In genomic region chr3:47113669-47114365, GRCh38 we compare ENCODE assay signal across 12 cellular contexts. TPM values are rescaled to one million over a fixed set of nuclear protein-coding genes. Genes with fewer than 3 reads are reported as not detected.
DNase-seq lines count a peak whose midpoint lies in the region; ATAC-seq, FAIRE-seq and TF ChIP-seq lines count a peak whose summit lies in the region.
"Had no signal": no experiment of that assay in that cellular context is flagged by ENCODE, and none has a peak within 500 bp of the region (broad histone marks: within the 10 kb centered on the region; RNA-seq: fewer than 3 reads in every experiment).

No MANE protein-coding gene starts in this region.

- peak overlapping the region; percentile 36 for H3K27ac Mint-ChIP-seq in activated B cell treated with CpG ODN at 0.5 μM for 24 hours

- peak; percentile 82 for FAIRE-seq in keratinocyte (lab: Jason Lieb, UNC)

- H3K9ac ChIP-seq in Karpas-422 (ENCODE audit: low read length) (no peak overlapping the region), keratinocyte (ENCODE audit: control insufficient read depth, extremely low read depth, insufficient read depth, low read length) (peak overlapping the region; percentile 70)

- no peaks in the 10 kb centered on the region for H3K9me2 ChIP-seq in Karpas-422 (replicated peaks; ENCODE audit: insufficient read depth, low read length)

- H3K27me3 Mint-ChIP-seq in activated B cell treated with CpG ODN at 0.5 μM for 24 hours, result no peaks in the 10 kb centered on the region
- H3K27me3 Mint-ChIP-seq: T-helper 17 cell had no signal

- H3K27ac ChIP-seq in Karpas-422 (ENCODE audit: low read length) (peak overlapping the region; percentile 34), keratinocyte (ENCODE audit: control insufficient read depth, insufficient read depth, low read length) (peak overlapping the region; percentile 90)

- H3K36me3 ChIP-seq in Karpas-422 (ENCODE audit: insufficient read depth, low read length) (peaks cover 45% of the 10 kb centered on the region), keratinocyte (ENCODE audit: control insufficient read depth in 2 of 2, extremely low read depth in 1 of 2, insufficient read depth in 2 of 2, low read length in 2 of 2) (peaks cover 6 to 8% of the 10 kb centered on the region in 2 experiments)

- no peaks in the 10 kb centered on the region for H3K9me1 ChIP-seq in keratinocyte (ENCODE audit: control insufficient read depth, extremely low read depth, insufficient read depth, low read length)

- peak overlapping the region; percentile 21 for H3K4me3 Mint-ChIP-seq in activated B cell treated with CpG ODN at 0.5 μM for 24 hours
- H3K4me3 Mint-ChIP-seq: activated T-cell treated with anti-CD3 and anti-CD28 coated beads, Interleukin-2, amount 50 U/mL, for 4 hours; T-helper 17 cell had no signal

- TF ChIP-seq CTCF in activated B cell treated with CpG ODN at 0.5 μM for 24 hours (IDR thresholded peaks at IDR 0.05) (no peak), keratinocyte (optimal IDR thresholded peaks at IDR 0.05 in 1 of 3, IDR thresholded peaks at IDR 0.05 in 1 of 3, conservative IDR thresholded peaks at IDR 0.05 in 1 of 3; ENCODE audit: extremely low read depth in 1 of 3, insufficient read depth in 2 of 3, low read length in 3 of 3) (no peak)

- peak; percentile 96 for DNase-seq in ELR (ENCODE audit: low read depth)
- DNase-seq in Karpas-422, result peak; percentile 64
- DNase-seq in activated B cell treated with CpG ODN at 0.5 μM for 24 hours, result no peak
- peak; percentile 78 for DNase-seq in keratinocyte (ENCODE audit: low read depth, low spot score)
- DNase-seq in NCI-H2196 (lab: John Stamatoyannopoulos, UW; ENCODE audit: unreplicated experiment), result no peak
- DNase-seq in ACHN, result no peak
- no peak for DNase-seq in inferior parietal cortex (ENCODE audit: extremely low spot score)
- DNase-seq in NCI-H2081 (lab: John Stamatoyannopoulos, UW), result no peak
- DNase-seq: activated T-cell treated with anti-CD3 and anti-CD28 coated beads, Interleukin-2, amount 50 U/mL, for 4 hours; DMS153; NCI-H1930; T-helper 17 cell had no signal

- H3K27me3 ChIP-seq in Karpas-422 (ENCODE audit: low read length), result no peaks in the 10 kb centered on the region
- H3K27me3 ChIP-seq in keratinocyte (ENCODE audit: control insufficient read depth, extremely low read depth, insufficient read depth, low read length), result no peaks in the 10 kb centered on the region

- H2AFZ ChIP-seq in Karpas-422 (ENCODE audit: low read length) (no peak overlapping the region), keratinocyte (ENCODE audit: control insufficient read depth, low read length) (no peak overlapping the region)

- H3K4me3 ChIP-seq in Karpas-422 (ENCODE audit: low read length) (no peak overlapping the region), keratinocyte (ENCODE audit: control insufficient read depth in 2 of 3, extremely low read depth in 1 of 3, insufficient read depth in 2 of 3, low read depth in 1 of 3, low read length in 3 of 3) (peak overlapping the region in 2 of 3 experiments; percentile 40 to 59)

- H3K9me3 ChIP-seq in Karpas-422 (ENCODE audit: low read length) (no peaks in the 10 kb centered on the region), keratinocyte (ENCODE audit: control insufficient read depth, low read depth, low read length) (no peaks in the 10 kb centered on the region)

- CTCF ChIA-PET in activated B cell treated with CpG ODN at 0.5 μM for 24 hours (lab: Charles Lee), result no interaction called here

- peaks cover 26% of the 10 kb centered on the region for H3K4me1 Mint-ChIP-seq in activated B cell treated with CpG ODN at 0.5 μM for 24 hours

- H3K9me3 Mint-ChIP-seq in activated B cell treated with CpG ODN at 0.5 μM for 24 hours, result no peaks in the 10 kb centered on the region
- H3K9me3 Mint-ChIP-seq: activated T-cell treated with anti-CD3 and anti-CD28 coated beads, Interleukin-2, amount 50 U/mL, for 4 hours had no signal

- POLR2A ChIA-PET in activated B cell treated with CpG ODN at 0.5 μM for 24 hours (lab: Charles Lee), result interaction anchor here (0.7 to 1.4 kb wide), 4 partner anchors 20 to 267 kb away, joined by 3 to 7 read pairs (median 4); partner anchors contain the start of genes PTPN23 and SETD2

- H3K79me2 ChIP-seq in Karpas-422 (ENCODE audit: low read length), result peaks cover 77% of the 10 kb centered on the region
- H3K79me2 ChIP-seq in keratinocyte (ENCODE audit: control insufficient read depth, insufficient read depth, low read length), result peaks cover 31% of the 10 kb centered on the region

- peak; percentile 82 for ATAC-seq in activated B cell treated with CpG ODN at 0.5 μM for 24 hours (ENCODE audit: low read depth)
- ATAC-seq: activated T-cell treated with anti-CD3 and anti-CD28 coated beads, Interleukin-2, amount 50 U/mL, for 4 hours; T-helper 17 cell had no signal

- H4K20me1 ChIP-seq in Karpas-422 (ENCODE audit: insufficient read depth, low read depth, low read length), result no peaks in the 10 kb centered on the region
- no peaks in the 10 kb centered on the region for H4K20me1 ChIP-seq in keratinocyte (ENCODE audit: control insufficient read depth, extremely low read depth, insufficient read depth, low read length)

- H3K36me3 Mint-ChIP-seq in activated B cell treated with CpG ODN at 0.5 μM for 24 hours (ENCODE audit: low read depth), result peaks cover 70% of the 10 kb centered on the region

- in situ Hi-C loops in ACHN (cut with HindIII; ENCODE audit: low pct_ligation_motif_present, low pct_unique_long_range_greater_than_20kb, low sequenced_read_pairs), result no loop called here

- dilution Hi-C loops in keratinocyte (cut with MboI; ENCODE audit: extremely low pct_ligation_motif_present, low sequenced_read_pairs), result no loop called here

- H3K4me2 ChIP-seq in Karpas-422 (ENCODE audit: low read depth, low read length, poor library complexity, severe bottlenecking) (peak overlapping the region; percentile 42), keratinocyte (ENCODE audit: control insufficient read depth, extremely low read depth, insufficient read depth, low read depth, low read length) (peak overlapping the region; percentile 84)

- H3K4me1 ChIP-seq in Karpas-422 (ENCODE audit: low read length) (peaks cover 42% of the 10 kb centered on the region), keratinocyte (ENCODE audit: control insufficient read depth, extremely low read depth, insufficient read depth, low read length) (peaks cover 49% of the 10 kb centered on the region)

- intact Hi-C loops in activated B cell treated with CpG ODN at 0.5 μM for 24 hours (cut with micrococcal nuclease), result loop anchor here (2.0 to 5.0 kb wide), 2 partner anchors 48 to 211 kb away; partner anchors contain the start of gene SETD2

RNA-seq across cellular contexts. Expression of gene SETD2, which starts 50.1 kb away (rescaled TPM):
- total RNA-seq in Karpas-422 (2014; rRNA removed; shearing (Covaris generic); ENCODE audit: low replicate concordance), result 56.2 and 60.2 TPM in 2 replicates
- total RNA-seq in activated B cell treated with CpG ODN at 0.5 μM for 24 hours, result 56.9 and 65.7 TPM in 2 replicates
- 15.6 to 23.3 TPM (median 21.5 TPM) in 3 replicates for polyA plus RNA-seq in keratinocyte
- polyA plus RNA-seq in keratinocyte (2011; ENCODE audit: low read depth), result 56.3 TPM
- polyA plus RNA-seq in keratinocyte (2011; cell fraction: cytosol; rRNA removed), result 13.2 and 18.5 TPM in 2 replicates
- polyA plus RNA-seq in keratinocyte (2011; cell fraction: nucleus; rRNA removed), result 36.1 and 42.4 TPM in 2 replicates
- 16.9 and 20.7 TPM in 2 replicates for polyA plus RNA-seq in keratinocyte (2012; ENCODE audit: low replicate concordance)
- 16.7 to 45.9 TPM (median 27.2 TPM) in 3 replicates for polyA minus RNA-seq in keratinocyte
- polyA minus RNA-seq in keratinocyte (2011; cell fraction: cytosol; rRNA and poly(A)+ RNA removed), result 15.5 TPM
- polyA minus RNA-seq in keratinocyte (2011; cell fraction: nucleus; rRNA and poly(A)+ RNA removed), result 37.6 and 71.7 TPM in 2 replicates

Comparison
In these comparisons a context has a peak if more than half of its experiments do, and no peak if none do; other contexts are left out.
1. DNase-seq: peak in ELR (single experiment), Karpas-422 (single experiment) and keratinocyte (single experiment); none in activated B cell treated with CpG ODN at 0.5 μM for 24 hours (single experiment), NCI-H2196 (single experiment), ACHN (single experiment), inferior parietal cortex (single experiment) and NCI-H2081 (0 of 2).